Comparison of ENCODE assay signal across 10 cellular contexts in the genomic region with DNA sequence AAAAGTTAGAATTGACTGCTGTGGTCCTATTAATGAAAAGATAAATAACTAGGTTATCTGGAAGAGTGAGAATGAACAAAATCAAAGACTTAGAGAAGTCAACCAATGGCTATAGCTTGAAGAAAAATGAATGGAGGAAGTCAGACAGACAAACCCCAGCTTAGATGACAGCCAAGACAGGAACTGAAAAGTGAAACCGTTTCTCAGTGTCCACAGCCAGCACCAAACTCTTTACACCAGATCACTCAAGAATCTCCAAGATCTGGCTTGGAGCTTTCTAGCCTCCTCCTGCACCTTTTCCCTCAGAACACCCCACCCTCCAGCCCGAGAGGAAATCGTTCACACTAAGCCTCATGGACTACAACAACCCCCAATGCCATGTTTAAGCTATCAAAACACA.
DNase-seq lines count a peak whose midpoint lies in the region; ATAC-seq and TF ChIP-seq lines count a peak whose summit lies in the region.
"Had no signal": no experiment of that assay in that cellular context is flagged by ENCODE, and none has a peak within 500 bp of the region (broad histone marks: within the 10 kb centered on the region; RNA-seq: fewer than 3 reads in every experiment).

No MANE protein-coding gene starts in this region.

- no peaks in the 10 kb centered on the region for H3K4me1 ChIP-seq in tibial nerve
- H3K4me1 ChIP-seq in transverse colon, result no peaks in the 10 kb centered on the region

- H3K36me3 ChIP-seq in tibial nerve, result peaks cover 0 to 32% (median 0%) of the 10 kb centered on the region in 3 donors
- no peaks in the 10 kb centered on the region for H3K36me3 ChIP-seq in transverse colon

- H3K9me3 Mint-ChIP-seq in activated naive CD8-positive, alpha-beta T cell treated with anti-CD3 and anti-CD28 coated beads, Interleukin-2, amount 10 ng/mL, durations not matched to agents 7 days and 5 days, result peaks cover 4% of the 10 kb centered on the region

- peak; percentile 68 for ATAC-seq in GM18508 (IDR thresholded peaks at IDR 0.05; ENCODE audit: insufficient read depth, unreplicated experiment)
- peak; percentile 82 for ATAC-seq in GM21360 (IDR thresholded peaks at IDR 0.05; ENCODE audit: unreplicated experiment)
- peak; percentile 79 for ATAC-seq in HG03196 (IDR thresholded peaks at IDR 0.05; ENCODE audit: unreplicated experiment)
- ATAC-seq in activated naive CD8-positive, alpha-beta T cell treated with anti-CD3 and anti-CD28 coated beads, Interleukin-2, amount 10 ng/mL, durations not matched to agents 7 days and 5 days (ENCODE audit: low read depth), result peak; percentile 80

- no peak for TF ChIP-seq EP300 in tibial nerve (IDR thresholded peaks at IDR 0.05)
- TF ChIP-seq EP300 in transverse colon (IDR thresholded peaks at IDR 0.05; ENCODE audit: low read depth), result no peak

- in situ Hi-C loops in transverse colon (cut with MboI; ENCODE audit: low pct_ligation_motif_present in 1 of 4, low pct_unique_long_range_greater_than_20kb in 1 of 4, low sequenced_read_pairs in 3 of 4), result no loop called here

- H3K27me3 ChIP-seq in tibial nerve, result no peaks in the 10 kb centered on the region
- H3K27me3 ChIP-seq in transverse colon, result no peaks in the 10 kb centered on the region

- intact Hi-C loops in transverse colon (cut with DNase I; ENCODE audit: low total_unique reads), result no loop called here

- TF ChIP-seq CTCF in tibial nerve (IDR thresholded peaks at IDR 0.05) (no peak), transverse colon (IDR thresholded peaks at IDR 0.05) (no peak)

- H3K9me3 ChIP-seq in tibial nerve (no peaks in the 10 kb centered on the region), transverse colon (no peaks in the 10 kb centered on the region)

- 33 to 50% methylated on average over 3 of the region's 3 CpGs for WGBS in tibial nerve, 2 donors
- WGBS in transverse colon (ENCODE audit: low coverage in 1 of 2), 2 donors, result 27 to 60% methylated on average over 3 of the region's 3 CpGs

- no peak overlapping the region for H3K4me3 ChIP-seq in tibial nerve
- no peak overlapping the region for H3K4me3 ChIP-seq in transverse colon

- H3K27ac ChIP-seq in tibial nerve (no peak overlapping the region), transverse colon (no peak overlapping the region)

- no peak for DNase-seq in activated naive CD8-positive, alpha-beta T cell treated with anti-CD3 and anti-CD28 coated beads, Interleukin-2, amount 10 ng/mL, durations not matched to agents 7 days and 5 days
- DNase-seq in tibial nerve (ENCODE audit: low spot score in 2 of 2) (no peak), transverse colon (no peak), iPS-NIHi11 (ENCODE audit: low spot score) (no peak), epidermal melanocyte (ENCODE audit: insufficient read length, low spot score) (no peak)
- DNase-seq: activated CD4-positive, CD25-positive, alpha-beta regulatory T cell; NCI-H1048 had no signal

- H3K27me3 Mint-ChIP-seq in activated naive CD8-positive, alpha-beta T cell treated with anti-CD3 and anti-CD28 coated beads, Interleukin-2, amount 10 ng/mL, durations not matched to agents 7 days and 5 days, result no peaks in the 10 kb centered on the region

- peak overlapping the region; percentile 87 for H3K27ac Mint-ChIP-seq in activated naive CD8-positive, alpha-beta T cell treated with anti-CD3 and anti-CD28 coated beads, Interleukin-2, amount 10 ng/mL, durations not matched to agents 7 days and 5 days

- peak overlapping the region; percentile 57 for H3K4me3 Mint-ChIP-seq in activated naive CD8-positive, alpha-beta T cell treated with anti-CD3 and anti-CD28 coated beads, Interleukin-2, amount 10 ng/mL, durations not matched to agents 7 days and 5 days

- peaks cover 58% of the 10 kb centered on the region for H3K36me3 Mint-ChIP-seq in activated naive CD8-positive, alpha-beta T cell treated with anti-CD3 and anti-CD28 coated beads, Interleukin-2, amount 10 ng/mL, durations not matched to agents 7 days and 5 days

- TF ChIP-seq POLR2A in tibial nerve (IDR thresholded peaks at IDR 0.05), result no peak
- no peak for TF ChIP-seq POLR2A in transverse colon (IDR thresholded peaks at IDR 0.05)

- peaks cover 45% of the 10 kb centered on the region for H3K4me1 Mint-ChIP-seq in activated naive CD8-positive, alpha-beta T cell treated with anti-CD3 and anti-CD28 coated beads, Interleukin-2, amount 10 ng/mL, durations not matched to agents 7 days and 5 days

- POLR2A ChIA-PET in activated naive CD8-positive, alpha-beta T cell treated with anti-CD3 and anti-CD28 coated beads, Interleukin-2, amount 10 ng/mL, durations not matched to agents 7 days and 5 days (lab: Charles Lee), result interaction anchor here (1.3 to 1.5 kb wide), 3 partner anchors 12 to 28 kb away, joined by 5 to 10 read pairs (median 8); no protein-coding TSS in a partner anchor
